In genomic region chr1:178005450-178005849, GRCh38 we compare ENCODE assay signal across 16 cellular contexts. TPM values are rescaled to one million over a fixed set of nuclear protein-coding genes. Genes with fewer than 3 reads are reported as not detected.
"Had no signal": no experiment of that assay in that cellular context is flagged by ENCODE, and none has a peak within 500 bp of the region (broad histone marks: within the 10 kb centered on the region; RNA-seq: fewer than 3 reads in every experiment).

No MANE protein-coding gene starts in this region.

- H3K4me1 ChIP-seq: colonic mucosa, esophagus squamous epithelium, left lung, suprapubic skin, upper lobe of left lung had no signal

- H3K9me3 ChIP-seq: colonic mucosa, esophagus squamous epithelium, left lung, suprapubic skin, upper lobe of left lung had no signal

- DNase-seq: activated CD4-positive, alpha-beta T cell treated with anti-CD3 and anti-CD28 coated beads for 4 hours; activated CD8-positive, alpha-beta T cell treated with anti-CD3 and anti-CD28 coated beads, Interleukin-2, amount 10 ng/mL, durations not matched to agents 7 days and 5 days; activated naive CD4-positive, alpha-beta T cell; activated naive CD8-positive, alpha-beta T cell treated with anti-CD3 and anti-CD28 coated beads, Interleukin-2, amount 50 U/mL, for 24 hours; colonic mucosa; esophagus squamous epithelium; left lung; mesenchymal stem cell; stimulated activated CD4-positive, alpha-beta T cell treated with anti-CD3 and anti-CD28 coated beads, Interleukin-2, amount 100 ng/mL, for 48 hours; stimulated activated naive CD4-positive, alpha-beta T cell treated with Interleukin-2 at 50 U/mL for 16 hours; upper lobe of left lung had no signal

- H3K4me3 ChIP-seq: colonic mucosa, esophagus squamous epithelium, left lung, suprapubic skin, upper lobe of left lung had no signal

- ATAC-seq: activated CD8-positive, alpha-beta T cell treated with anti-CD3 and anti-CD28 coated beads, Interleukin-2, amount 10 ng/mL, durations not matched to agents 7 days and 5 days; activated naive CD8-positive, alpha-beta T cell treated with anti-CD3 and anti-CD28 coated beads, Interleukin-2, amount 50 U/mL, for 24 hours; left lung; natural killer cell treated with Interleukin-12 subunit alpha and Interleukin-12 subunit beta and Interleukin-15 and Interleukin-18, amount 100 ng/mL, for 72 hours; sciatic nerve had no signal

- H3K27me3 ChIP-seq: colonic mucosa, esophagus squamous epithelium, left lung, suprapubic skin, upper lobe of left lung had no signal

- H3K36me3 ChIP-seq: colonic mucosa, left lung had no signal

- H3K27ac ChIP-seq: colonic mucosa, esophagus squamous epithelium, left lung, suprapubic skin, upper lobe of left lung had no signal

- FAIRE-seq: islet of Langerhans had no signal

RNA-seq across cellular contexts. Expression of gene SEC16B, which starts 35.6 kb away (rescaled TPM):
- total RNA-seq: activated CD8-positive, alpha-beta T cell treated with anti-CD3 and anti-CD28 coated beads, Interleukin-2, amount 10 ng/mL, durations not matched to agents 7 days and 5 days; activated T-helper 1 cell treated with anti-CD3 and anti-CD28 coated beads, Interleukin-12 subunit alpha, Interleukin-12 subunit beta, Interleukin-2, Interleukin-4 antibody, amounts not matched to agents 30 ng/mL and 10 ng/mL and 1 ng/mL, durations not matched to agents 14 hours and 24 hours and 36 hours; natural killer cell treated with Interleukin-12 subunit alpha and Interleukin-12 subunit beta and Interleukin-15 and Interleukin-18, amount 100 ng/mL, for 72 hours had no signal
